Comparison of ENCODE assay signal across 23 cellular contexts in the genomic region with DNA sequence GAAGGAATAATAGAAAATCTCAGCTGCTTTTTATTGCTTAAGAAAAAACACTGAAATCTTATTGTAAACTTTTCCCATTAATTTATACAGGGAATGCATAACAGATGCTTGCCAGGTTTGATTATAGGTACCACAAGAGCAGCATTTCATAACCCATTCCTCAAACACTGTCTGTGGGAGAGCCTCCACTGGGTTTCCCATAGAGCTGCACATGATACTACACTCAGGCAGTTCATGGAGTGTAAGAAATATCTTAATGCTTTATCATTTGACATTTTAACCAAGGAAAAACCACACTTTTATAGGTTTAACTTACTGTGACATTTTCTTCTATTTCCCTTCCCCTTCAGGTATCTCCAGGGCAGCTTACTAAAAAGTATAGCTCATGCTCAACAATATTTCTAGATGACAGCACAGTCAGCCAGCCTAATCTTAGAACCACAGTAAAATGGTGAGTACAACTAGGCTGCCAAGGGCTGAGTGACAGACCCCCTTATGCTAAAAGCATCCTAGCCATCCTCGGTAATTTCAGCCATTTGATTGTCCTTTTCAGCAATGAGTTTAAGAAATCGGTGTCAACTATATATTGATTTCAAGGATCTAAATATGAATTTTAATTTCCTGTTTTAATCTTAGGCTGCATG.
"Had no signal": no experiment of that assay in that cellular context is flagged by ENCODE, and none has a peak within 500 bp of the region (broad histone marks: within the 10 kb centered on the region; RNA-seq: fewer than 3 reads in every experiment).

No MANE protein-coding gene starts in this region.

- H3K27me3 Mint-ChIP-seq: activated CD4-positive, alpha-beta T cell treated with anti-CD3 and anti-CD28 coated beads, Interleukin-2, amount 10 ng/mL, durations not matched to agents 24 days and 14 days; activated CD8-positive, alpha-beta T cell treated with anti-CD3 and anti-CD28 coated beads for 36 hours; activated naive CD8-positive, alpha-beta T cell treated with anti-CD3 and anti-CD28 coated beads for 36 hours; activated T-helper 17 cell treated with anti-CD3 and anti-CD28 coated beads, Interleukin-2, amount 50 U/mL, for 72 hours had no signal

- H3K4me1 ChIP-seq: Peyer's patch had no signal

- H3K9me3 ChIP-seq: Peyer's patch had no signal

- H3K4me3 ChIP-seq: Peyer's patch had no signal

- DNase-seq: activated CD4-positive, alpha-beta T cell treated with anti-CD3 and anti-CD28 coated beads, Interleukin-2, amount 10 ng/mL, durations not matched to agents 24 days and 14 days; activated CD4-positive, alpha-beta T cell treated with anti-CD3 and anti-CD28 coated beads, Interleukin-2, amount 50 U/mL, for 4 hours; activated CD8-positive, alpha-beta T cell treated with anti-CD3 and anti-CD28 coated beads for 36 hours; activated effector memory CD4-positive, alpha-beta T cell treated with anti-CD3 and anti-CD28 coated beads, Interleukin-2, amount 50 U/mL, for 16 hours; activated naive CD4-positive, alpha-beta T cell; activated naive CD4-positive, alpha-beta T cell treated with anti-CD3 and anti-CD28 coated beads, Interleukin-2, amount 50 U/mL, for 16 hours; activated naive CD8-positive, alpha-beta T cell treated with anti-CD3 and anti-CD28 coated beads for 36 hours; activated T-cell treated with anti-CD3 and anti-CD28 coated beads, Interleukin-2, amount 50 U/mL, for 1 hour; activated T-cell treated with anti-CD3 and anti-CD28 coated beads, Interleukin-2, amount 50 U/mL, for 72 hours; amniotic stem cell; aorta; NCI-H1105; NCI-H1417 treated with DMSO at 0.1 percent for 48 hours; NCI-H1930; NCI-H2081 treated with DMSO at 0.1 percent for 48 hours; NCI-H446 treated with DMSO at 0.1 percent for 48 hours; NCI-H524 treated with DMSO at 0.1 percent for 48 hours; Peyer's patch; SHP77 treated with DMSO at 0.1 percent for 48 hours; T1000; WERI-Rb-1 had no signal

- H3K36me3 ChIP-seq: WERI-Rb-1 had no signal

- ATAC-seq: activated CD8-positive, alpha-beta T cell treated with anti-CD3 and anti-CD28 coated beads for 36 hours; activated T-cell treated with anti-CD3 and anti-CD28 coated beads, Interleukin-2, amount 50 U/mL, for 72 hours; activated T-helper 17 cell treated with anti-CD3 and anti-CD28 coated beads, Interleukin-2, amount 50 U/mL, for 72 hours had no signal

- H3K9me3 Mint-ChIP-seq: activated CD4-positive, alpha-beta T cell treated with anti-CD3 and anti-CD28 coated beads, Interleukin-2, amount 10 ng/mL, durations not matched to agents 24 days and 14 days; activated CD8-positive, alpha-beta T cell treated with anti-CD3 and anti-CD28 coated beads for 36 hours; activated naive CD8-positive, alpha-beta T cell treated with anti-CD3 and anti-CD28 coated beads for 36 hours; activated T-cell treated with anti-CD3 and anti-CD28 coated beads, Interleukin-2, amount 50 U/mL, for 72 hours; activated T-helper 17 cell treated with anti-CD3 and anti-CD28 coated beads, Interleukin-2, amount 50 U/mL, for 72 hours had no signal

- H3K27ac ChIP-seq: brain microvascular endothelial cell, Peyer's patch, WERI-Rb-1 had no signal

- H3K4me1 Mint-ChIP-seq: activated CD4-positive, alpha-beta T cell treated with anti-CD3 and anti-CD28 coated beads, Interleukin-2, amount 10 ng/mL, durations not matched to agents 24 days and 14 days; activated T-helper 17 cell treated with anti-CD3 and anti-CD28 coated beads, Interleukin-2, amount 50 U/mL, for 72 hours had no signal

- H3K27ac Mint-ChIP-seq: activated CD4-positive, alpha-beta T cell treated with anti-CD3 and anti-CD28 coated beads, Interleukin-2, amount 10 ng/mL, durations not matched to agents 24 days and 14 days; activated CD8-positive, alpha-beta T cell treated with anti-CD3 and anti-CD28 coated beads for 36 hours; activated naive CD8-positive, alpha-beta T cell treated with anti-CD3 and anti-CD28 coated beads for 36 hours; activated T-cell treated with anti-CD3 and anti-CD28 coated beads, Interleukin-2, amount 50 U/mL, for 72 hours; activated T-helper 17 cell treated with anti-CD3 and anti-CD28 coated beads, Interleukin-2, amount 50 U/mL, for 72 hours had no signal

- H3K4me3 Mint-ChIP-seq: activated CD4-positive, alpha-beta T cell treated with anti-CD3 and anti-CD28 coated beads, Interleukin-2, amount 10 ng/mL, durations not matched to agents 24 days and 14 days; activated CD8-positive, alpha-beta T cell treated with anti-CD3 and anti-CD28 coated beads for 36 hours; activated naive CD8-positive, alpha-beta T cell treated with anti-CD3 and anti-CD28 coated beads for 36 hours; activated T-cell treated with anti-CD3 and anti-CD28 coated beads, Interleukin-2, amount 50 U/mL, for 72 hours; activated T-helper 17 cell treated with anti-CD3 and anti-CD28 coated beads, Interleukin-2, amount 50 U/mL, for 72 hours had no signal

- H3K27me3 ChIP-seq: brain microvascular endothelial cell, Peyer's patch had no signal
